1 cellular context compared by ENCODE assay signal in the genomic region with DNA sequence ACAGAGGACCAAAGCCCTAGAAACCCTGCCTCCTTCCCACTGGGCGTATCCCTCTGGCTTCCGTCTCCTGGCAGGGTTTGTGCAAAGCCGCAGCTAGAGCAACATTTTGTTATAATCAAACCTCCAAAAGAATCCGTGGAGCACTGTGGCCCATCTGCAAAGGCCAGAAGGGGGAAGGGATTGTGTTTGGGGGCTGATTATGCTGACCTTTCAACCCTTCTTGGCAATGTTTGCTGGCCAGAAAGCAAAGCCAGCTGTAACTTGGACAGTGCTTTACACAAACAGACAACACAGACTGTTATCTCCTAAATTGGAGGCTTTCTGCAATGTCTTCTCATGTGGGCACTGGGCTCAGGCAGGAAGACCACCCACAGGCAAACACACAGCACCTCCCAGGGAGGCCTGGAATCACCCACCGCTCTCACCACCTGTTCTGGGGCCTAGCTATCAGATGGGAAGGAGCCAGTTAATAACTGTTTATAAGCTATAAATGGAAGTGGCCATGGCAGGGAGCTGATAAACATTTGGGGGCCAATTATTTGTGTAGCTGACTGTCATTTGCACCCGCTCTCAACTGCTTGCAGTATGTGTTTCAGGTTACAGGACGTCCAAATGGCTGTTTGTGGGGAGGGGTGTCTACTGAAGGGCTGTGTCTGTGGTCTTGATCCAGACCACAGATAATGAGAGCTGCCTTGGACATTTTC.
TF ChIP-seq lines count a peak whose summit lies in the region.

No MANE protein-coding gene starts in this region.

TF ChIP-seq in H1, 55 proteins besides CTCF, POLR2A, EP300 and RAD21 (continued from another document):
- TF ChIP-seq, protein P1, sequence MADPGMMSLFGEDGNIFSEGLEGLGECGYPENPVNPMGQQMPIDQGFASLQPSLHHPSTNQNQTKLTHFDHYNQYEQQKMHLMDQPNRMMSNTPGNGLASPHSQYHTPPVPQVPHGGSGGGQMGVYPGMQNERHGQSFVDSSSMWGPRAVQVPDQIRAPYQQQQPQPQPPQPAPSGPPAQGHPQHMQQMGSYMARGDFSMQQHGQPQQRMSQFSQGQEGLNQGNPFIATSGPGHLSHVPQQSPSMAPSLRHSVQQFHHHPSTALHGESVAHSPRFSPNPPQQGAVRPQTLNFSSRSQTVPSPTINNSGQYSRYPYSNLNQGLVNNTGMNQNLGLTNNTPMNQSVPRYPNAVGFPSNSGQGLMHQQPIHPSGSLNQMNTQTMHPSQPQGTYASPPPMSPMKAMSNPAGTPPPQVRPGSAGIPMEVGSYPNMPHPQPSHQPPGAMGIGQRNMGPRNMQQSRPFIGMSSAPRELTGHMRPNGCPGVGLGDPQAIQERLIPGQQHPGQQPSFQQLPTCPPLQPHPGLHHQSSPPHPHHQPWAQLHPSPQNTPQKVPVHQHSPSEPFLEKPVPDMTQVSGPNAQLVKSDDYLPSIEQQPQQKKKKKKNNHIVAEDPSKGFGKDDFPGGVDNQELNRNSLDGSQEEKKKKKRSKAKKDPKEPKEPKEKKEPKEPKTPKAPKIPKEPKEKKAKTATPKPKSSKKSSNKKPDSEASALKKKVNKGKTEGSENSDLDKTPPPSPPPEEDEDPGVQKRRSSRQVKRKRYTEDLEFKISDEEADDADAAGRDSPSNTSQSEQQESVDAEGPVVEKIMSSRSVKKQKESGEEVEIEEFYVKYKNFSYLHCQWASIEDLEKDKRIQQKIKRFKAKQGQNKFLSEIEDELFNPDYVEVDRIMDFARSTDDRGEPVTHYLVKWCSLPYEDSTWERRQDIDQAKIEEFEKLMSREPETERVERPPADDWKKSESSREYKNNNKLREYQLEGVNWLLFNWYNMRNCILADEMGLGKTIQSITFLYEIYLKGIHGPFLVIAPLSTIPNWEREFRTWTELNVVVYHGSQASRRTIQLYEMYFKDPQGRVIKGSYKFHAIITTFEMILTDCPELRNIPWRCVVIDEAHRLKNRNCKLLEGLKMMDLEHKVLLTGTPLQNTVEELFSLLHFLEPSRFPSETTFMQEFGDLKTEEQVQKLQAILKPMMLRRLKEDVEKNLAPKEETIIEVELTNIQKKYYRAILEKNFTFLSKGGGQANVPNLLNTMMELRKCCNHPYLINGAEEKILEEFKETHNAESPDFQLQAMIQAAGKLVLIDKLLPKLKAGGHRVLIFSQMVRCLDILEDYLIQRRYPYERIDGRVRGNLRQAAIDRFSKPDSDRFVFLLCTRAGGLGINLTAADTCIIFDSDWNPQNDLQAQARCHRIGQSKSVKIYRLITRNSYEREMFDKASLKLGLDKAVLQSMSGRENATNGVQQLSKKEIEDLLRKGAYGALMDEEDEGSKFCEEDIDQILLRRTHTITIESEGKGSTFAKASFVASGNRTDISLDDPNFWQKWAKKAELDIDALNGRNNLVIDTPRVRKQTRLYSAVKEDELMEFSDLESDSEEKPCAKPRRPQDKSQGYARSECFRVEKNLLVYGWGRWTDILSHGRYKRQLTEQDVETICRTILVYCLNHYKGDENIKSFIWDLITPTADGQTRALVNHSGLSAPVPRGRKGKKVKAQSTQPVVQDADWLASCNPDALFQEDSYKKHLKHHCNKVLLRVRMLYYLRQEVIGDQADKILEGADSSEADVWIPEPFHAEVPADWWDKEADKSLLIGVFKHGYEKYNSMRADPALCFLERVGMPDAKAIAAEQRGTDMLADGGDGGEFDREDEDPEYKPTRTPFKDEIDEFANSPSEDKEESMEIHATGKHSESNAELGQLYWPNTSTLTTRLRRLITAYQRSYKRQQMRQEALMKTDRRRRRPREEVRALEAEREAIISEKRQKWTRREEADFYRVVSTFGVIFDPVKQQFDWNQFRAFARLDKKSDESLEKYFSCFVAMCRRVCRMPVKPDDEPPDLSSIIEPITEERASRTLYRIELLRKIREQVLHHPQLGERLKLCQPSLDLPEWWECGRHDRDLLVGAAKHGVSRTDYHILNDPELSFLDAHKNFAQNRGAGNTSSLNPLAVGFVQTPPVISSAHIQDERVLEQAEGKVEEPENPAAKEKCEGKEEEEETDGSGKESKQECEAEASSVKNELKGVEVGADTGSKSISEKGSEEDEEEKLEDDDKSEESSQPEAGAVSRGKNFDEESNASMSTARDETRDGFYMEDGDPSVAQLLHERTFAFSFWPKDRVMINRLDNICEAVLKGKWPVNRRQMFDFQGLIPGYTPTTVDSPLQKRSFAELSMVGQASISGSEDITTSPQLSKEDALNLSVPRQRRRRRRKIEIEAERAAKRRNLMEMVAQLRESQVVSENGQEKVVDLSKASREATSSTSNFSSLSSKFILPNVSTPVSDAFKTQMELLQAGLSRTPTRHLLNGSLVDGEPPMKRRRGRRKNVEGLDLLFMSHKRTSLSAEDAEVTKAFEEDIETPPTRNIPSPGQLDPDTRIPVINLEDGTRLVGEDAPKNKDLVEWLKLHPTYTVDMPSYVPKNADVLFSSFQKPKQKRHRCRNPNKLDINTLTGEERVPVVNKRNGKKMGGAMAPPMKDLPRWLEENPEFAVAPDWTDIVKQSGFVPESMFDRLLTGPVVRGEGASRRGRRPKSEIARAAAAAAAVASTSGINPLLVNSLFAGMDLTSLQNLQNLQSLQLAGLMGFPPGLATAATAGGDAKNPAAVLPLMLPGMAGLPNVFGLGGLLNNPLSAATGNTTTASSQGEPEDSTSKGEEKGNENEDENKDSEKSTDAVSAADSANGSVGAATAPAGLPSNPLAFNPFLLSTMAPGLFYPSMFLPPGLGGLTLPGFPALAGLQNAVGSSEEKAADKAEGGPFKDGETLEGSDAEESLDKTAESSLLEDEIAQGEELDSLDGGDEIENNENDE (IDR thresholded peaks at IDR 0.05; ENCODE audit: insufficient replicate concordance, low read length), result no peak
- TF ChIP-seq EGR1 (IDR thresholded peaks at IDR 0.05; ENCODE audit: borderline replicate concordance, low read depth, low read length) (no peak), BCL11A (IDR thresholded peaks at IDR 0.05; ENCODE audit: low read depth in 2 of 2, low read length in 2 of 2) (no peak), SP1 (IDR thresholded peaks at IDR 0.05; ENCODE audit: low read depth, low read length) (no peak), SUZ12 (IDR thresholded peaks at IDR 0.05; ENCODE audit: low read length) (no peak), BRCA1 (IDR thresholded peaks at IDR 0.05; ENCODE audit: low read depth, low read length) (no peak), ASH2L (IDR thresholded peaks at IDR 0.05; ENCODE audit: low read length) (no peak), RFX5 (IDR thresholded peaks at IDR 0.05; ENCODE audit: borderline replicate concordance, low read depth, low read length) (no peak)
